In genomic region chr2:197354169-197354558, GRCh38 we compare ENCODE assay signal across 23 cellular contexts.
"Had no signal": no experiment of that assay in that cellular context is flagged by ENCODE, and none has a peak within 500 bp of the region (broad histone marks: within the 10 kb centered on the region; RNA-seq: fewer than 3 reads in every experiment).

No MANE protein-coding gene starts in this region.

- DNase-seq: MV-4-11, NCI-H1048, NCI-H1105, NCI-H1417, NCI-H1436 treated with DMSO at 0.1 percent for 48 hours, NCI-H1694, NCI-H187 treated with DMSO at 0.1 percent for 48 hours, NCI-H2081, NCI-H2107, NCI-H2227 treated with DMSO at 0.1 percent for 48 hours, NCI-H524, NCI-H526 treated with DMSO at 0.1 percent for 48 hours, NCI-H748 treated with DMSO at 0.1 percent for 48 hours, OCI-M1, PC-9, SHP77 treated with DMSO at 0.1 percent for 48 hours, SJCRH30 had no signal

- H3K27me3 ChIP-seq: Peyer's patch, SJCRH30 had no signal

- ATAC-seq: K562, Right ventricle myocardium inferior, SK-N-SH treated with all-trans-retinoic acid at 6 μM for 48 hours had no signal

- H3K4me1 ChIP-seq: Peyer's patch, SJCRH30 had no signal

- H2AFZ ChIP-seq: PC-9 had no signal

- H3K27ac ChIP-seq: HL-60, KMS-11, PC-9, Peyer's patch, SJCRH30 had no signal

- H3K36me3 ChIP-seq: Peyer's patch, SJCRH30 had no signal

- H3K9ac ChIP-seq: KMS-11 had no signal

- H3K9me3 ChIP-seq: Peyer's patch, SJCRH30 had no signal

- H3K4me3 ChIP-seq: K562, PC-9, Peyer's patch, SJCRH30 had no signal

- H3K4me2 ChIP-seq: KMS-11, PC-9 had no signal
